Comparison of ENCODE assay signal across 13 cellular contexts in genomic region chr1:69766431-69766830, GRCh38.
DNase-seq lines count a peak whose midpoint lies in the region; TF ChIP-seq lines count a peak whose summit lies in the region.
"Had no signal": no experiment of that assay in that cellular context is flagged by ENCODE, and none has a peak within 500 bp of the region (broad histone marks: within the 10 kb centered on the region; RNA-seq: fewer than 3 reads in every experiment).

No MANE protein-coding gene starts in this region.

- peaks cover 9% of the 10 kb centered on the region; the same call in 1 of the 2 replicates for H3K4me1 ChIP-seq in GM23248 (ENCODE audit: insufficient read depth)
- no peaks in the 10 kb centered on the region for H3K4me1 ChIP-seq in BE2C
- no peaks in the 10 kb centered on the region for H3K4me1 ChIP-seq in CD8-positive, alpha-beta memory T cell (ENCODE audit: insufficient read depth, low read length)
- H3K4me1 ChIP-seq: HAP-1 had no signal

- no peak overlapping the region for H3K4me3 Mint-ChIP-seq in CD8-positive, alpha-beta memory T cell
- H3K4me3 Mint-ChIP-seq: CD4-positive, alpha-beta T cell had no signal

- H3K36me3 Mint-ChIP-seq in CD8-positive, alpha-beta memory T cell: no peaks in the 10 kb centered on the region

- no peaks in the 10 kb centered on the region for H4K20me1 ChIP-seq in GM23248 (ENCODE audit: insufficient read depth)

- no peak overlapping the region for H3K27ac Mint-ChIP-seq in CD8-positive, alpha-beta memory T cell
- H3K27ac Mint-ChIP-seq: CD4-positive, alpha-beta T cell had no signal

- in situ Hi-C loops in GM23248 (cut with MboI): no loop called here

- H3K9ac ChIP-seq in GM23248: no peak overlapping the region

- H3K79me2 ChIP-seq in GM23248 (ENCODE audit: insufficient read depth): no peaks in the 10 kb centered on the region

- no peaks in the 10 kb centered on the region for H3K27me3 Mint-ChIP-seq in CD8-positive, alpha-beta memory T cell
- H3K27me3 Mint-ChIP-seq: CD4-positive, alpha-beta T cell had no signal

- WGBS in GM23248 (ENCODE audit: low coverage in 1 of 2, low lambda C conversion rate in 2 of 2, missing lambda C conversion rate in 2 of 2), 2 experiments: 9 to 18% methylated on average over 2 of the region's 2 CpGs

- H3K36me3 ChIP-seq in GM23248 (ENCODE audit: low read depth): no peaks in the 10 kb centered on the region
- H3K36me3 ChIP-seq in BE2C: no peaks in the 10 kb centered on the region
- H3K36me3 ChIP-seq in CD8-positive, alpha-beta memory T cell (ENCODE audit: insufficient read depth, low read length): no peaks in the 10 kb centered on the region
- H3K36me3 ChIP-seq: HAP-1 had no signal

- no peaks in the 10 kb centered on the region for H3K9me2 ChIP-seq in GM23248 (ENCODE audit: insufficient read depth)

- no peak overlapping the region for H3K27ac ChIP-seq in GM23248
- H3K27ac ChIP-seq in CD8-positive, alpha-beta memory T cell (ENCODE audit: low read depth, low read length): no peak overlapping the region
- H3K27ac ChIP-seq: C4-2B had no signal

- H3K27me3 ChIP-seq in GM23248 (replicated peaks; ENCODE audit: insufficient read depth) (no peaks in the 10 kb centered on the region), BE2C (no peaks in the 10 kb centered on the region)
- H3K27me3 ChIP-seq in CD8-positive, alpha-beta memory T cell (ENCODE audit: insufficient read depth, low read length, poor library complexity, severe bottlenecking): no peaks in the 10 kb centered on the region

- no peaks in the 10 kb centered on the region for H3K4me1 Mint-ChIP-seq in CD8-positive, alpha-beta memory T cell

- no peaks in the 10 kb centered on the region for H3F3A ChIP-seq in GM23248 (ENCODE audit: insufficient read depth)

- CTCF ChIA-PET in CD8-positive, alpha-beta memory T cell (lab: Charles Lee): no interaction called here

- DNase-seq in GM23248: peak; percentile 56
- DNase-seq in choroid plexus epithelial cell (ENCODE audit: low read depth): peak; percentile 28
- DNase-seq in fibroblast of villous mesenchyme (ENCODE audit: low read depth): peak; percentile 6
- DNase-seq in H4 (ENCODE audit: low spot score): no peak
- no peak for DNase-seq in SHP77 (lab: John Stamatoyannopoulos, UW)
- DNase-seq in BE2C: no peak
- DNase-seq in CD8-positive, alpha-beta memory T cell: no peak
- DNase-seq: ACHN; CD4-positive, alpha-beta T cell; DMS79 treated with DMSO at 0.1 percent for 48 hours had no signal

- H3K9me3 ChIP-seq in GM23248 (ENCODE audit: low read depth) (no peaks in the 10 kb centered on the region), BE2C (no peaks in the 10 kb centered on the region)
- no peaks in the 10 kb centered on the region for H3K9me3 ChIP-seq in CD8-positive, alpha-beta memory T cell (ENCODE audit: low read length)
- H3K9me3 ChIP-seq: HAP-1 had no signal

- H3K4me2 ChIP-seq in GM23248 (ENCODE audit: unreplicated experiment): peak overlapping the region; percentile 9

- no peak overlapping the region for H3K4me3 ChIP-seq in GM23248
- H3K4me3 ChIP-seq in choroid plexus epithelial cell (ENCODE audit: low read depth, low read length): no peak overlapping the region
- no peak overlapping the region for H3K4me3 ChIP-seq in fibroblast of villous mesenchyme (ENCODE audit: low read depth, low read length)
- no peak overlapping the region for H3K4me3 ChIP-seq in BE2C (ENCODE audit: low read depth, low read length)
- no peak overlapping the region for H3K4me3 ChIP-seq in CD8-positive, alpha-beta memory T cell (ENCODE audit: low read length)
- H3K4me3 ChIP-seq: GM12878, HAP-1 had no signal

- peaks cover 0 to 18% (median 7%) of the 10 kb centered on the region in 5 donors for H3K9me3 Mint-ChIP-seq in CD8-positive, alpha-beta memory T cell

- 0 out of 2 replicates have a peak overlapping the region, but pooled peaks have one; percentile 30 for H2AFZ ChIP-seq in GM23248

- TF ChIP-seq CTCF in choroid plexus epithelial cell (conservative IDR thresholded peaks at IDR 0.05; ENCODE audit: low read depth, low read length): no peak
- TF ChIP-seq CTCF in fibroblast of villous mesenchyme (IDR thresholded peaks at IDR 0.05; ENCODE audit: insufficient read depth, low read depth, low read length): no peak
- no peak for TF ChIP-seq CTCF in BE2C (IDR thresholded peaks at IDR 0.05; ENCODE audit: low read depth, low read length)

- POLR2A ChIA-PET in CD8-positive, alpha-beta memory T cell (lab: Charles Lee): no interaction called here

Comparison
In these comparisons a context has a peak if more than half of its experiments do, and no peak if none do; other contexts are left out.
1. DNase-seq: peak in GM23248 (single experiment), choroid plexus epithelial cell (single experiment) and fibroblast of villous mesenchyme (single experiment); none in H4 (single experiment), SHP77 (0 of 2), BE2C (single experiment) and CD8-positive, alpha-beta memory T cell (0 of 5).